In genomic region chr1:53182111-53182593, GRCh38 we compare ENCODE assay signal across 1 cellular context.
TF ChIP-seq lines count a peak whose summit lies in the region.

No MANE protein-coding gene starts in this region.

TF ChIP-seq in SK-N-SH, 30 proteins besides CTCF, POLR2A, EP300 and RAD21:
- TF ChIP-seq SMC3 (IDR thresholded peaks at IDR 0.05; ENCODE audit: low read depth, low read length) (peak; percentile 68), TEAD4 (IDR thresholded peaks at IDR 0.05; ENCODE audit: borderline replicate concordance, insufficient read depth) (peak; percentile 61; the same call in 1 of the 2 replicates), ELF1 (IDR thresholded peaks at IDR 0.05) (no peak), RCOR1 (IDR thresholded peaks at IDR 0.05; ENCODE audit: low read length) (no peak)
- TF ChIP-seq, protein P1, sequence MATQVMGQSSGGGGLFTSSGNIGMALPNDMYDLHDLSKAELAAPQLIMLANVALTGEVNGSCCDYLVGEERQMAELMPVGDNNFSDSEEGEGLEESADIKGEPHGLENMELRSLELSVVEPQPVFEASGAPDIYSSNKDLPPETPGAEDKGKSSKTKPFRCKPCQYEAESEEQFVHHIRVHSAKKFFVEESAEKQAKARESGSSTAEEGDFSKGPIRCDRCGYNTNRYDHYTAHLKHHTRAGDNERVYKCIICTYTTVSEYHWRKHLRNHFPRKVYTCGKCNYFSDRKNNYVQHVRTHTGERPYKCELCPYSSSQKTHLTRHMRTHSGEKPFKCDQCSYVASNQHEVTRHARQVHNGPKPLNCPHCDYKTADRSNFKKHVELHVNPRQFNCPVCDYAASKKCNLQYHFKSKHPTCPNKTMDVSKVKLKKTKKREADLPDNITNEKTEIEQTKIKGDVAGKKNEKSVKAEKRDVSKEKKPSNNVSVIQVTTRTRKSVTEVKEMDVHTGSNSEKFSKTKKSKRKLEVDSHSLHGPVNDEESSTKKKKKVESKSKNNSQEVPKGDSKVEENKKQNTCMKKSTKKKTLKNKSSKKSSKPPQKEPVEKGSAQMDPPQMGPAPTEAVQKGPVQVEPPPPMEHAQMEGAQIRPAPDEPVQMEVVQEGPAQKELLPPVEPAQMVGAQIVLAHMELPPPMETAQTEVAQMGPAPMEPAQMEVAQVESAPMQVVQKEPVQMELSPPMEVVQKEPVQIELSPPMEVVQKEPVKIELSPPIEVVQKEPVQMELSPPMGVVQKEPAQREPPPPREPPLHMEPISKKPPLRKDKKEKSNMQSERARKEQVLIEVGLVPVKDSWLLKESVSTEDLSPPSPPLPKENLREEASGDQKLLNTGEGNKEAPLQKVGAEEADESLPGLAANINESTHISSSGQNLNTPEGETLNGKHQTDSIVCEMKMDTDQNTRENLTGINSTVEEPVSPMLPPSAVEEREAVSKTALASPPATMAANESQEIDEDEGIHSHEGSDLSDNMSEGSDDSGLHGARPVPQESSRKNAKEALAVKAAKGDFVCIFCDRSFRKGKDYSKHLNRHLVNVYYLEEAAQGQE (IDR thresholded peaks at IDR 0.05; ENCODE audit: low read depth, low read length) = no peak
